8 cellular contexts compared by ENCODE assay signal in the genomic region with DNA sequence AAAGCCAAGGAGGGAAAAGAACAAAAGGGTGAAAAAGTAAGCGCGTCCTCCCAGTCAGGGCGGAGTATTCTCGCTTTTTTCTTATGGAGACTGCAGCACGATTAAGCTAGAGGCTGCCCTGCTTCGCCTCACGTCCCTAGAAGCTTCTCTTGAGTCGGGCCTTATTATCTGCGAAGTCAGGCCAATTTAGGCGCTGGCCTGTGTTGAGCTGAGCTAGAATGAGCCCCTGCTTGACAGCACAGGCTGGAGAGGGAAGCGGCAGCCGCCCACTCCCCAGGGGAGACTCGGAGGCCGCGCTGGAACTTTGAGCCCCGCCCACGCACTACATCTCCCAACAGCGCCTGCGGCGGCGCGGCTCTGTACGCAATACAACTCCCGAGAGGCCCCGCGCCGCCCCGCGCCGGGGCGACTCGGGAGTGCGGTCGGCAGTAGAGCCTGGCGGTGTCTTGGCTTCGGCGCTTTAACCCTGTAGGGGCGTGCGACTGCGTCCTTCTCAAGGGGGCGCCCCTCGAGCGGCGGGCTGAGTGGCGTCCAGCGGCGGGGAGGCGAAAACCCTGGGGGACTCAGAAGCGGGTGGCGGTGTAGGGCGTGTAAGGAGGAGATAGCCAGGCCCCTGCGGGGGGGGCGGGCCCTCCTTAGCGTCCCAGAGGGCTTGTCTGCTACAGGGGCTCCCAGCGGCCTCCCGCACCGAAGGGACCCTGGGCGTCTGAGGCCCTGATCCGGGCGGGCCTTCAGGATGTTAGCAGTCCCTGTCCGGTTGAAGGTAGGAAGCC. TPM values are rescaled to one million over a fixed set of nuclear protein-coding genes. Genes with fewer than 3 reads are reported as not detected.
DNase-seq lines count a peak whose midpoint lies in the region; ATAC-seq, FAIRE-seq and TF ChIP-seq lines count a peak whose summit lies in the region.

No MANE protein-coding gene starts in this region.

- no peak for TF ChIP-seq EP300 in HepG2 (IDR thresholded peaks at IDR 0.05; ENCODE audit: low read depth in 2 of 2, low read length in 2 of 2)
- no peak for TF ChIP-seq EP300 in HepG2 (CRISPR knock-in tag; IDR thresholded peaks at IDR 0.05; ENCODE audit: borderline replicate concordance)

- peak; percentile 51 for TF ChIP-seq RAD21 in HepG2 (CRISPR knock-in tag; IDR thresholded peaks at IDR 0.05)

- H3K4me1 ChIP-seq in HepG2 (ENCODE audit: insufficient read depth, low read length): peaks cover 36% of the 10 kb centered on the region

- H3K36me3 ChIP-seq in HepG2 (replicated peaks in 1 of 2; ENCODE audit: control insufficient read depth in 1 of 2, insufficient read depth in 2 of 2, low read length in 2 of 2): no peaks in the 10 kb centered on the region; a peak in 2 of 5 replicates

- BruUV-seq in HepG2 (replicated peaks; lab: Mats Ljungman, UMichigan): no TSS peak

- H3K4me3 ChIP-seq in HepG2 (replicated peaks in 1 of 3; ENCODE audit: insufficient read depth in 1 of 3, low read depth in 2 of 3, low read length in 3 of 3): peak overlapping the region; percentile 92 to 99 (median 93)

- H4K20me1 ChIP-seq in HepG2 (ENCODE audit: insufficient read depth, low read length): no peaks in the 10 kb centered on the region

- peak; percentile 59 for ATAC-seq in HG03442 (IDR thresholded peaks at IDR 0.05; ENCODE audit: unreplicated experiment)
- peak; percentile 87 for ATAC-seq in HepG2

- CTCF ChIA-PET in activated CD4-positive, alpha-beta T cell treated with anti-CD3 and anti-CD28 coated beads, Interleukin-2, amount 10 ng/mL, durations not matched to agents 7 days and 5 days (lab: Charles Lee): interaction anchor here (0.8 to 1.9 kb wide), 7 partner anchors 10 to 323 kb away, joined by 3 to 6 read pairs (median 4); a partner anchor contains a TSS
- CTCF ChIA-PET in HepG2 (lab: Yijun Ruan, JAX; ENCODE audit: low intra/inter-chr PET ratio, low total read pairs): no interaction called here

- peak overlapping the region; percentile 85 for H2AFZ ChIP-seq in HepG2 (ENCODE audit: low read length)

- H3K36me3 Mint-ChIP-seq in activated CD4-positive, alpha-beta T cell treated with anti-CD3 and anti-CD28 coated beads, Interleukin-2, amount 10 ng/mL, durations not matched to agents 7 days and 5 days (ENCODE audit: low read depth): peaks cover 36% of the 10 kb centered on the region

- no peaks in the 10 kb centered on the region for H3K9me3 ChIP-seq in HepG2 (ENCODE audit: low read length)

- TF ChIP-seq POLR2A in HepG2 (IDR thresholded peaks at IDR 0.05; ENCODE audit: insufficient read depth in 1 of 2, low read depth in 2 of 2, low read length in 2 of 2): peak; percentile 65 to 88; a peak in 3 of 4 replicates

- peaks cover 14% of the 10 kb centered on the region for H3K9me3 Mint-ChIP-seq in activated CD4-positive, alpha-beta T cell treated with anti-CD3 and anti-CD28 coated beads, Interleukin-2, amount 10 ng/mL, durations not matched to agents 7 days and 5 days

- no peaks in the 10 kb centered on the region for H3K27me3 Mint-ChIP-seq in activated CD4-positive, alpha-beta T cell treated with anti-CD3 and anti-CD28 coated beads, Interleukin-2, amount 10 ng/mL, durations not matched to agents 7 days and 5 days

- DNase-seq in C1 segment of cervical spinal cord (lab: John Stamatoyannopoulos, UW) (peak; percentile 32 to 95 (median 84)), GM19239 (ENCODE audit: insufficient read length, low spot score) (peak; percentile 66), NCI-H524 treated with DMSO at 0.1 percent for 48 hours (lab: John Stamatoyannopoulos, UW) (peak; percentile 60), cortex of kidney (lab: John Stamatoyannopoulos, UW) (peak; percentile 22), HepG2 (ENCODE audit: low spot score) (peak; percentile 85)
- peak; percentile 90 for DNase-seq in activated CD4-positive, alpha-beta T cell treated with anti-CD3 and anti-CD28 coated beads, Interleukin-2, amount 10 ng/mL, durations not matched to agents 7 days and 5 days
- peak; percentile 81 to 90 for DNase-seq in stimulated activated CD4-positive, alpha-beta T cell treated with anti-CD3 and anti-CD28 coated beads, Interleukin-2, amount 100 ng/mL, for 48 hours

- peak overlapping the region; percentile 96 for H3K27ac ChIP-seq in HepG2 (ENCODE audit: extremely low read length, insufficient read depth, low read length)

- H3K4me3 Mint-ChIP-seq in activated CD4-positive, alpha-beta T cell treated with anti-CD3 and anti-CD28 coated beads, Interleukin-2, amount 10 ng/mL, durations not matched to agents 7 days and 5 days: peak overlapping the region; percentile 95

- H3K4me2 ChIP-seq in HepG2 (ENCODE audit: low read depth, low read length): peak overlapping the region; percentile 97

- peak; percentile 47 for FAIRE-seq in GM19239 (lab: Jason Lieb, UNC)
- no peak for FAIRE-seq in HepG2 (lab: Jason Lieb, UNC)

- H3K4me1 Mint-ChIP-seq in activated CD4-positive, alpha-beta T cell treated with anti-CD3 and anti-CD28 coated beads, Interleukin-2, amount 10 ng/mL, durations not matched to agents 7 days and 5 days: peaks cover 36% of the 10 kb centered on the region

- under 1% methylated on average over 26 of the region's 61 CpGs for WGBS in HepG2 (ENCODE audit: low lambda C conversion rate)

- H3K79me2 ChIP-seq in HepG2 (ENCODE audit: insufficient read depth, low read length): peaks cover 30% of the 10 kb centered on the region

- POLR2A ChIA-PET in activated CD4-positive, alpha-beta T cell treated with anti-CD3 and anti-CD28 coated beads, Interleukin-2, amount 10 ng/mL, durations not matched to agents 7 days and 5 days (lab: Charles Lee): interaction anchor here (1.3 kb wide), 1 partner anchor 24 kb away, joined by 17 read pairs; a partner anchor contains a TSS
- POLR2A ChIA-PET in HepG2 (lab: Yijun Ruan, JAX): interaction anchor here (0.5 to 3.5 kb wide), 17 partner anchors 8 to 323 kb away, joined by 3 to 130 read pairs (median 5); a partner anchor contains a TSS

- H3K9ac ChIP-seq in HepG2 (ENCODE audit: insufficient read depth, low read depth, low read length): peak overlapping the region; percentile 96

- in situ Hi-C loops in HepG2 (cut with HindIII; ENCODE audit: extremely low pct_ligation_motif_present, low pct_unique_long_range_greater_than_20kb): no loop called here

- intact Hi-C loops in HepG2 (cut with micrococcal nuclease; ENCODE audit: unreplicated experiment): loop anchor here (1.0 to 10.0 kb wide), 4 partner anchors 24 to 1016 kb away; a partner anchor contains a TSS

- no peaks in the 10 kb centered on the region; a peak in 1 of 5 replicates for H3K27me3 ChIP-seq in HepG2 (ENCODE audit: control insufficient read depth in 1 of 2, insufficient read depth in 2 of 2, low read length in 2 of 2)

- TF ChIP-seq CTCF in HepG2 (CRISPR knock-in tag; IDR thresholded peaks at IDR 0.05): peak; percentile 76

- peak overlapping the region; percentile 99 for H3K27ac Mint-ChIP-seq in activated CD4-positive, alpha-beta T cell treated with anti-CD3 and anti-CD28 coated beads, Interleukin-2, amount 10 ng/mL, durations not matched to agents 7 days and 5 days

RNA-seq across cellular contexts. Expression of a gene that starts 0.9 kb away (rescaled TPM):
- 1 to 10 TPM; 6.7 to 8.1 TPM for total RNA-seq in activated CD4-positive, alpha-beta T cell treated with anti-CD3 and anti-CD28 coated beads, Interleukin-2, amount 10 ng/mL, durations not matched to agents 7 days and 5 days
- total RNA-seq in HepG2 (2016; rRNA removed; fragmentation: Illumina TruSeq; extraction: Trizol): 9.9 and 12.6 TPM in 2 replicates
- total RNA-seq in HepG2 (2016; cell fraction: cytosol; rRNA removed; fragmentation: Illumina TruSeq; extraction: Trizol; ENCODE audit: low read depth): 1.2 and 1.3 TPM in 2 replicates
- 9.5 and 13.9 TPM in 2 replicates for total RNA-seq in HepG2 (2016; cell fraction: insoluble cytoplasmic fraction; rRNA removed; fragmentation: Illumina TruSeq; extraction: Trizol)
- 4.7 and 6.1 TPM in 2 replicates for total RNA-seq in HepG2 (2016; cell fraction: membrane; rRNA removed; fragmentation: Illumina TruSeq; extraction: Trizol)
- total RNA-seq in HepG2 (2016; cell fraction: nucleus; rRNA removed; fragmentation: Illumina TruSeq; extraction: Trizol): 7.1 and 8.3 TPM in 2 replicates
- polyA plus RNA-seq in HepG2 (2011; rRNA removed): 4.3 TPM in 2 replicates
- polyA plus RNA-seq in HepG2 (2011; cell fraction: cytosol; rRNA removed): 2.0 and 3.3 TPM in 2 replicates
- 7.0 and 8.6 TPM in 2 replicates for polyA plus RNA-seq in HepG2 (2011; cell fraction: nucleus; rRNA removed)
- polyA plus RNA-seq in HepG2 (2012): 3.6 and 3.9 TPM in 2 replicates
- 0.23 and 0.35 TPM in 2 replicates for polyA plus RNA-seq in HepG2 (2016; cell fraction: cytosol; fragmentation: Illumina TruSeq; extraction: Trizol; ENCODE audit: low read depth)
- polyA plus RNA-seq in HepG2 (2016; cell fraction: insoluble cytoplasmic fraction; fragmentation: Illumina TruSeq; extraction: Trizol; ENCODE audit: low read depth): 7.1 and 7.4 TPM in 2 replicates
- 1.3 and 1.4 TPM in 2 replicates for polyA plus RNA-seq in HepG2 (2016; cell fraction: membrane; fragmentation: Illumina TruSeq; extraction: Trizol; ENCODE audit: low read depth)
- polyA plus RNA-seq in HepG2 (2016; cell fraction: nucleus; fragmentation: Illumina TruSeq; extraction: Trizol; ENCODE audit: insufficient read depth, low read depth): 10.5 and 11.6 TPM in 2 replicates
- 6.0 and 6.3 TPM in 2 replicates for polyA minus RNA-seq in HepG2 (2011; rRNA and poly(A)+ RNA removed; ENCODE audit: low replicate concordance)
- polyA minus RNA-seq in HepG2 (2011; cell fraction: cytosol; rRNA and poly(A)+ RNA removed): 4.3 and 6.0 TPM in 2 replicates
- polyA minus RNA-seq in HepG2 (2011; cell fraction: nucleus; rRNA and poly(A)+ RNA removed): 6.8 and 11.7 TPM in 2 replicates

RNA-seq across cellular contexts. Expression of a gene that starts 24.7 kb away (rescaled TPM):
- 100 to 1,000 TPM; 216 to 221 TPM for total RNA-seq in activated CD4-positive, alpha-beta T cell treated with anti-CD3 and anti-CD28 coated beads, Interleukin-2, amount 10 ng/mL, durations not matched to agents 7 days and 5 days
- total RNA-seq in HepG2 (2016; rRNA removed; fragmentation: Illumina TruSeq; extraction: Trizol): 216 and 303 TPM in 2 replicates
- total RNA-seq in HepG2 (2016; cell fraction: cytosol; rRNA removed; fragmentation: Illumina TruSeq; extraction: Trizol; ENCODE audit: low read depth): 17.8 and 18.7 TPM in 2 replicates
- 220 and 303 TPM in 2 replicates for total RNA-seq in HepG2 (2016; cell fraction: insoluble cytoplasmic fraction; rRNA removed; fragmentation: Illumina TruSeq; extraction: Trizol)
- total RNA-seq in HepG2 (2016; cell fraction: membrane; rRNA removed; fragmentation: Illumina TruSeq; extraction: Trizol): 54.4 and 60.8 TPM in 2 replicates
- total RNA-seq in HepG2 (2016; cell fraction: nucleus; rRNA removed; fragmentation: Illumina TruSeq; extraction: Trizol): 120 and 127 TPM in 2 replicates
- polyA plus RNA-seq in HepG2 (2011; rRNA removed): 93.6 and 133 TPM in 2 replicates
- polyA plus RNA-seq in HepG2 (2011; cell fraction: cytosol; rRNA removed): 55.9 and 84.1 TPM in 2 replicates
- 20.7 and 25.3 TPM in 2 replicates for polyA plus RNA-seq in HepG2 (2011; cell fraction: nucleus; rRNA removed)
- 82.4 and 94.8 TPM in 2 replicates for polyA plus RNA-seq in HepG2 (2012)
- polyA plus RNA-seq in HepG2 (2016; cell fraction: cytosol; fragmentation: Illumina TruSeq; extraction: Trizol; ENCODE audit: low read depth): 13.1 and 13.2 TPM in 2 replicates
- polyA plus RNA-seq in HepG2 (2016; cell fraction: insoluble cytoplasmic fraction; fragmentation: Illumina TruSeq; extraction: Trizol; ENCODE audit: low read depth): 325 and 342 TPM in 2 replicates
- 41.5 and 41.9 TPM in 2 replicates for polyA plus RNA-seq in HepG2 (2016; cell fraction: membrane; fragmentation: Illumina TruSeq; extraction: Trizol; ENCODE audit: low read depth)
- 149 and 155 TPM in 2 replicates for polyA plus RNA-seq in HepG2 (2016; cell fraction: nucleus; fragmentation: Illumina TruSeq; extraction: Trizol; ENCODE audit: insufficient read depth, low read depth)
- polyA minus RNA-seq in HepG2 (2011; rRNA and poly(A)+ RNA removed; ENCODE audit: low replicate concordance): 55.1 and 153 TPM in 2 replicates
- polyA minus RNA-seq in HepG2 (2011; cell fraction: cytosol; rRNA and poly(A)+ RNA removed): 59.6 and 62.2 TPM in 2 replicates
- polyA minus RNA-seq in HepG2 (2011; cell fraction: nucleus; rRNA and poly(A)+ RNA removed): 145 and 152 TPM in 2 replicates

RNA-seq across cellular contexts. Expression of a gene that starts 55.8 kb away (rescaled TPM):
- total RNA-seq in activated CD4-positive, alpha-beta T cell treated with anti-CD3 and anti-CD28 coated beads, Interleukin-2, amount 10 ng/mL, durations not matched to agents 7 days and 5 days: 10 to 100 TPM; 18.3 to 19.5 TPM
- 81.5 and 84.6 TPM in 2 replicates for total RNA-seq in HepG2 (2016; rRNA removed; fragmentation: Illumina TruSeq; extraction: Trizol)
- 62.6 and 67.5 TPM in 2 replicates for total RNA-seq in HepG2 (2016; cell fraction: cytosol; rRNA removed; fragmentation: Illumina TruSeq; extraction: Trizol; ENCODE audit: low read depth)
- total RNA-seq in HepG2 (2016; cell fraction: insoluble cytoplasmic fraction; rRNA removed; fragmentation: Illumina TruSeq; extraction: Trizol): 77.6 and 83.3 TPM in 2 replicates
- total RNA-seq in HepG2 (2016; cell fraction: membrane; rRNA removed; fragmentation: Illumina TruSeq; extraction: Trizol): 58.1 and 63.2 TPM in 2 replicates
- total RNA-seq in HepG2 (2016; cell fraction: nucleus; rRNA removed; fragmentation: Illumina TruSeq; extraction: Trizol): 55.6 and 64.4 TPM in 2 replicates
- polyA plus RNA-seq in HepG2 (2011; rRNA removed): 55.5 and 57.9 TPM in 2 replicates
- 41.6 and 53.2 TPM in 2 replicates for polyA plus RNA-seq in HepG2 (2011; cell fraction: cytosol; rRNA removed)
- polyA plus RNA-seq in HepG2 (2011; cell fraction: nucleus; rRNA removed): 94.8 and 103 TPM in 2 replicates
- 43.1 and 68.0 TPM in 2 replicates for polyA plus RNA-seq in HepG2 (2012)
- 77.6 and 80.8 TPM in 2 replicates for polyA plus RNA-seq in HepG2 (2016; cell fraction: cytosol; fragmentation: Illumina TruSeq; extraction: Trizol; ENCODE audit: low read depth)
- 107 and 119 TPM in 2 replicates for polyA plus RNA-seq in HepG2 (2016; cell fraction: insoluble cytoplasmic fraction; fragmentation: Illumina TruSeq; extraction: Trizol; ENCODE audit: low read depth)
- 67.2 and 70.2 TPM in 2 replicates for polyA plus RNA-seq in HepG2 (2016; cell fraction: membrane; fragmentation: Illumina TruSeq; extraction: Trizol; ENCODE audit: low read depth)
- 133 and 140 TPM in 2 replicates for polyA plus RNA-seq in HepG2 (2016; cell fraction: nucleus; fragmentation: Illumina TruSeq; extraction: Trizol; ENCODE audit: insufficient read depth, low read depth)
- polyA minus RNA-seq in HepG2 (2011; rRNA and poly(A)+ RNA removed; ENCODE audit: low replicate concordance): 2.4 and 21.3 TPM in 2 replicates
- 14.4 and 14.5 TPM in 2 replicates for polyA minus RNA-seq in HepG2 (2011; cell fraction: cytosol; rRNA and poly(A)+ RNA removed)
- polyA minus RNA-seq in HepG2 (2011; cell fraction: nucleus; rRNA and poly(A)+ RNA removed): 28.3 and 31.7 TPM in 2 replicates

Comparison
In these comparisons a context has a peak if more than half of its experiments do, and no peak if none do; other contexts are left out.
1. Peak in every context shown above with its lines: DNase-seq, ATAC-seq, H3K4me3 ChIP-seq and H3K27ac ChIP-seq.
2. DNase-seq: peak in every context shown above with its lines; median percentile 90 in activated CD4-positive, alpha-beta T cell treated with anti-CD3 and anti-CD28 coated beads, Interleukin-2, amount 10 ng/mL, durations not matched to agents 7 days and 5 days; 86 in stimulated activated CD4-positive, alpha-beta T cell treated with anti-CD3 and anti-CD28 coated beads, Interleukin-2, amount 100 ng/mL, for 48 hours; 85 in HepG2; 84 in C1 segment of cervical spinal cord; 66 in GM19239; 60 in NCI-H524 treated with DMSO at 0.1 percent for 48 hours; 22 in cortex of kidney.